In genomic region chr20:36460648-36461599, GRCh38 we compare ENCODE assay signal across 1 cellular context.
TF ChIP-seq lines count a peak whose summit lies in the region.

No MANE protein-coding gene starts in this region.

TF ChIP-seq in HepG2, 621 proteins besides CTCF, POLR2A, EP300 and RAD21 (continued from another document and continues in another):
- TF ChIP-seq RERE (CRISPR knock-in tag; IDR thresholded peaks at IDR 0.05; ENCODE audit: low read depth) (no peak; the same call in 1 of the 2 replicates), ZMAT5 (CRISPR knock-in tag; IDR thresholded peaks at IDR 0.05; ENCODE audit: borderline replicate concordance, low read depth) (no peak), ZFP82 (CRISPR knock-in tag; IDR thresholded peaks at IDR 0.05; ENCODE audit: borderline replicate concordance) (0 out of 2 replicates have a peak, but pooled peaks have one; percentile 53), ATF7-NPFF (CRISPR knock-in tag; IDR thresholded peaks at IDR 0.05; ENCODE audit: low read depth) (peak; percentile 57; the same call in 1 of the 2 replicates), NR2F6 (IDR thresholded peaks at IDR 0.05) (no peak), NR2F6 (CRISPR knock-in tag; IDR thresholded peaks at IDR 0.05) (no peak), FOSL2 (CRISPR knock-in tag; IDR thresholded peaks at IDR 0.05) (no peak), BORCS8-MEF2B (CRISPR knock-in tag; IDR thresholded peaks at IDR 0.05) (peak; percentile 91), WIZ (CRISPR knock-in tag; IDR thresholded peaks at IDR 0.05) (0 out of 2 replicates have a peak, but pooled peaks have one; percentile 65), KMT2A (CRISPR knock-in tag; IDR thresholded peaks at IDR 0.05) (no peak; the same call in 1 of the 2 replicates), RXRA (CRISPR knock-in tag; IDR thresholded peaks at IDR 0.05) (peak; percentile 80), HOXA5 (CRISPR knock-in tag; IDR thresholded peaks at IDR 0.05) (peak; percentile 90), CBX2 (IDR thresholded peaks at IDR 0.05; ENCODE audit: low read depth, low read length) (no peak), CBX2 (CRISPR knock-in tag; IDR thresholded peaks at IDR 0.05; ENCODE audit: low read depth) (no peak), FOSL1 (CRISPR knock-in tag; IDR thresholded peaks at IDR 0.05; ENCODE audit: borderline replicate concordance) (no peak), ZNF253 (CRISPR knock-in tag; IDR thresholded peaks at IDR 0.05; ENCODE audit: borderline replicate concordance) (0 out of 2 replicates have a peak, but pooled peaks have one; percentile 70), HNRNPL (IDR thresholded peaks at IDR 0.05; ENCODE audit: low read depth, low read length) (peak; percentile 52; the same call in 1 of the 2 replicates), ZNF740 (CRISPR knock-in tag; IDR thresholded peaks at IDR 0.05) (peak; percentile 99), ZNF276 (CRISPR knock-in tag; IDR thresholded peaks at IDR 0.05; ENCODE audit: low read depth) (peak; percentile 68; the same call in 1 of the 2 replicates), ZHX2 (IDR thresholded peaks at IDR 0.05; ENCODE audit: low read depth) (peak; percentile 22; the same call in 1 of the 2 replicates), ZHX2 (CRISPR knock-in tag; IDR thresholded peaks at IDR 0.05; ENCODE audit: borderline replicate concordance) (peak; percentile 42; the same call in 1 of the 2 replicates), KDM2A (CRISPR knock-in tag; IDR thresholded peaks at IDR 0.05; ENCODE audit: borderline replicate concordance, low read depth) (peak; percentile 83), HIC2 (CRISPR knock-in tag; IDR thresholded peaks at IDR 0.05; ENCODE audit: low read depth) (peak; percentile 74; the same call in 1 of the 2 replicates), SIN3B (IDR thresholded peaks at IDR 0.05; ENCODE audit: low read length) (no peak), AKAP8 (CRISPR knock-in tag; IDR thresholded peaks at IDR 0.05) (0 out of 2 replicates have a peak, but pooled peaks have one; percentile 85), SMARCC2 (IDR thresholded peaks at IDR 0.05) (no peak), HIVEP1 (CRISPR knock-in tag; IDR thresholded peaks at IDR 0.05) (peak; percentile 92), PBX3 (CRISPR knock-in tag; IDR thresholded peaks at IDR 0.05; ENCODE audit: borderline replicate concordance) (no peak), NCOA5 (CRISPR knock-in tag; IDR thresholded peaks at IDR 0.05) (no peak), ZBTB10 (CRISPR knock-in tag; IDR thresholded peaks at IDR 0.05; ENCODE audit: borderline replicate concordance) (peak; percentile 84; the same call in 1 of the 2 replicates), ZNF574 (CRISPR knock-in tag; IDR thresholded peaks at IDR 0.05) (peak; percentile 69), ZSCAN30 (CRISPR knock-in tag; IDR thresholded peaks at IDR 0.05) (no peak), YEATS2 (CRISPR knock-in tag; IDR thresholded peaks at IDR 0.05; ENCODE audit: borderline replicate concordance) (peak; percentile 87), BRCA1 (CRISPR knock-in tag; IDR thresholded peaks at IDR 0.05) (peak; percentile 87; the same call in 1 of the 2 replicates), TAF15 (IDR thresholded peaks at IDR 0.05; ENCODE audit: low read depth, low read length, poor library complexity, severe bottlenecking) (no peak)
